ENCODE assay signal across 29 cellular contexts in genomic region chrX:7077910-7078245, GRCh38.
"Had no signal": no experiment of that assay in that cellular context is flagged by ENCODE, and none has a peak within 500 bp of the region (broad histone marks: within the 10 kb centered on the region; RNA-seq: fewer than 3 reads in every experiment).

No MANE protein-coding gene starts in this region.

- H3K4me3 ChIP-seq: coronary artery, dorsolateral prefrontal cortex had no signal

- H3K4me3 Mint-ChIP-seq: activated CD4-positive, alpha-beta T cell treated with anti-CD3 and anti-CD28 coated beads, Interleukin-2, amount 10 ng/mL, durations not matched to agents 7 days and 5 days; activated CD8-positive, alpha-beta T cell treated with anti-CD3 and anti-CD28 coated beads for 36 hours; activated naive CD8-positive, alpha-beta T cell; activated T-cell treated with anti-CD3 and anti-CD28 coated beads, Interleukin-2, amount 50 U/mL, for 4 hours; activated T-helper 17 cell treated with anti-CD3 and anti-CD28 coated beads, Interleukin-2, amount 50 U/mL, for 72 hours; central memory CD8-positive, alpha-beta T cell; dendritic cell treated with granulocyte-macrophage colony-stimulating factor and Interleukin-4, amounts not matched to agents 40 ng/mL and 50 ng/mL, for 4 days; endodermal cell; T-cell; T-helper 1 cell treated with Interleukin-12 subunit alpha and Interleukin-12 subunit beta and Interleukin-4 antibody, amounts not matched to agents 30 μg/mL and 1 μg/mL, for 36 hours; WTC11 had no signal

- ATAC-seq: activated CD8-positive, alpha-beta T cell treated with anti-CD3 and anti-CD28 coated beads for 36 hours; activated T-cell treated with anti-CD3 and anti-CD28 coated beads, Interleukin-2, amount 50 U/mL, for 4 hours; activated T-helper 17 cell treated with anti-CD3 and anti-CD28 coated beads, Interleukin-2, amount 50 U/mL, for 72 hours; esophagus mucosa; T-cell; WTC11 had no signal

- H3K9me3 Mint-ChIP-seq: activated CD4-positive, alpha-beta T cell treated with anti-CD3 and anti-CD28 coated beads, Interleukin-2, amount 10 ng/mL, durations not matched to agents 7 days and 5 days; activated CD8-positive, alpha-beta T cell treated with anti-CD3 and anti-CD28 coated beads for 36 hours; activated T-cell treated with anti-CD3 and anti-CD28 coated beads, Interleukin-2, amount 50 U/mL, for 4 hours; activated T-helper 17 cell treated with anti-CD3 and anti-CD28 coated beads, Interleukin-2, amount 50 U/mL, for 72 hours; central memory CD8-positive, alpha-beta T cell; dendritic cell treated with granulocyte-macrophage colony-stimulating factor and Interleukin-4, amounts not matched to agents 40 ng/mL and 50 ng/mL, for 4 days; endodermal cell; T-cell; T-helper 1 cell treated with Interleukin-12 subunit alpha and Interleukin-12 subunit beta and Interleukin-4 antibody, amounts not matched to agents 30 μg/mL and 1 μg/mL, for 36 hours; WTC11 had no signal

- H3K27ac Mint-ChIP-seq: activated CD4-positive, alpha-beta T cell treated with anti-CD3 and anti-CD28 coated beads, Interleukin-2, amount 10 ng/mL, durations not matched to agents 7 days and 5 days; activated CD8-positive, alpha-beta T cell treated with anti-CD3 and anti-CD28 coated beads for 36 hours; activated naive CD8-positive, alpha-beta T cell; activated T-helper 17 cell treated with anti-CD3 and anti-CD28 coated beads, Interleukin-2, amount 50 U/mL, for 72 hours; dendritic cell treated with granulocyte-macrophage colony-stimulating factor and Interleukin-4, amounts not matched to agents 40 ng/mL and 50 ng/mL, for 4 days; endodermal cell; T-cell; T-helper 1 cell treated with Interleukin-12 subunit alpha and Interleukin-12 subunit beta and Interleukin-4 antibody, amounts not matched to agents 30 μg/mL and 1 μg/mL, for 36 hours; WTC11 had no signal

- H3K27ac ChIP-seq: brain microvascular endothelial cell, coronary artery, dorsolateral prefrontal cortex, VCaP had no signal

- H3K4me1 Mint-ChIP-seq: activated T-helper 17 cell treated with anti-CD3 and anti-CD28 coated beads, Interleukin-2, amount 50 U/mL, for 72 hours had no signal

- H3K27me3 Mint-ChIP-seq: activated CD4-positive, alpha-beta T cell treated with anti-CD3 and anti-CD28 coated beads, Interleukin-2, amount 10 ng/mL, durations not matched to agents 7 days and 5 days; activated CD8-positive, alpha-beta T cell treated with anti-CD3 and anti-CD28 coated beads for 36 hours; activated naive CD8-positive, alpha-beta T cell; activated T-helper 17 cell treated with anti-CD3 and anti-CD28 coated beads, Interleukin-2, amount 50 U/mL, for 72 hours; central memory CD8-positive, alpha-beta T cell; dendritic cell treated with granulocyte-macrophage colony-stimulating factor and Interleukin-4, amounts not matched to agents 40 ng/mL and 50 ng/mL, for 4 days; T-cell had no signal

- DNase-seq: activated CD4-positive, alpha-beta T cell treated with anti-CD3 and anti-CD28 coated beads for 1 hour; activated CD4-positive, alpha-beta T cell treated with anti-CD3 and anti-CD28 coated beads for 4 hours; activated CD4-positive, alpha-beta T cell treated with anti-CD3 and anti-CD28 coated beads, Interleukin-2, amount 10 ng/mL, durations not matched to agents 7 days and 5 days; activated CD4-positive, alpha-beta T cell treated with anti-CD3 and anti-CD28 coated beads, Interleukin-2, amount 50 U/mL, for 48 hours; activated CD8-positive, alpha-beta memory T cell treated with anti-CD3 and anti-CD28 coated beads for 24 hours; activated CD8-positive, alpha-beta T cell treated with anti-CD3 and anti-CD28 coated beads for 36 hours; activated effector memory CD4-positive, alpha-beta T cell treated with Interleukin-2 at 50 U/mL for 16 hours; activated gamma-delta T cell treated with Interleukin-2 at 50 U/mL for 16 hours; activated naive CD4-positive, alpha-beta T cell treated with anti-CD3 and anti-CD28 coated beads, Interleukin-2, amount 50 U/mL, for 16 hours; activated naive CD4-positive, alpha-beta T cell treated with Interleukin-2 at 50 U/mL for 16 hours; activated T-cell treated with anti-CD3 and anti-CD28 coated beads, Interleukin-2, amount 50 U/mL, for 4 hours; amniotic stem cell; anterior cingulate cortex; brain microvascular endothelial cell; dorsolateral prefrontal cortex; effector memory CD4-positive, alpha-beta T cell; endodermal cell; foreskin fibroblast; head of caudate nucleus; T-cell had no signal

- H3K36me3 Mint-ChIP-seq: activated naive CD8-positive, alpha-beta T cell; WTC11 had no signal

- H3K27me3 ChIP-seq: brain microvascular endothelial cell, dorsolateral prefrontal cortex had no signal
